In the genomic region with DNA sequence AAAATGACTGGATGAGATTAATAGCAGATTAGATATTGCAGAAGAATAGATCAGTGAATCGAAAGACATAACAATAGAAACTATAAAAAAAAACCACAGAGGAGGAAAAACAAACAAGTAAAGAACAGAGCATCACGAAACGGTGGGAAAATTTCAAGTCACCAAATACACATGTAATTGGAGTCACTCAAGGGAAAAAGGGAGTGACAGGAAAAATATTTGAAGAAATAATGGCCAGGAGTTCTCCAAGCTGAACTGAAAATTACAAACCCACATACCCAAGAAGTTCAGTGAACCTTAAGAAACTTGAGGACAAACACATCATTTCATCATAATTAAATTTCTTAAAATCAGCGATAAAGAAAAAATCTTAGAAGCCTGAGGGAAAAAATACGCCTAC, we compare ENCODE assay signal across 23 cellular contexts. TPM values are rescaled to one million over a fixed set of nuclear protein-coding genes. Genes with fewer than 3 reads are reported as not detected.
DNase-seq lines count a peak whose midpoint lies in the region; ATAC-seq and FAIRE-seq lines count a peak whose summit lies in the region.
"Had no signal": no experiment of that assay in that cellular context is flagged by ENCODE, and none has a peak within 500 bp of the region (broad histone marks: within the 10 kb centered on the region; RNA-seq: fewer than 3 reads in every experiment).

No MANE protein-coding gene starts in this region.

- no peak for DNase-seq in activated CD4-positive, alpha-beta T cell treated with anti-CD3 and anti-CD28 coated beads for 36 hours
- DNase-seq in activated CD4-positive, alpha-beta T cell treated with anti-CD3 and anti-CD28 coated beads, Interleukin-2, amount 50 U/mL, for 4 hours: no peak
- DNase-seq in Caki2 (ENCODE audit: low read depth) (peak; percentile 63), RCC 7860 (ENCODE audit: low spot score) (peak; percentile 51), left kidney (ENCODE audit: low read depth, low spot score) (peak; percentile 50), dermis blood vessel endothelial cell (no peak), mucosa of gallbladder (ENCODE audit: low spot score) (no peak)
- no peak for DNase-seq in natural killer cell treated with Interleukin-12 subunit alpha and Interleukin-12 subunit beta and Interleukin-15 and Interleukin-18, amount 100 ng/mL, for 72 hours (ENCODE audit: low spot score)
- DNase-seq: 8988T; ACHN; C1 segment of cervical spinal cord; CD4-positive, alpha-beta memory T cell; COR-L47; DMS153; EL; GDM1; GM23248; H7; HCEC 1CT had no signal

- H3K4me1 Mint-ChIP-seq in activated CD4-positive, alpha-beta T cell treated with anti-CD3 and anti-CD28 coated beads for 36 hours: peaks cover 56% of the 10 kb centered on the region
- H3K4me1 Mint-ChIP-seq in natural killer cell treated with Interleukin-12 subunit alpha and Interleukin-12 subunit beta and Interleukin-15 and Interleukin-18, amount 100 ng/mL, for 72 hours (ENCODE audit: low read depth in 2 of 2): peaks cover 8 to 14% of the 10 kb centered on the region in 2 donors

- intact Hi-C loops in activated CD4-positive, alpha-beta T cell treated with anti-CD3 and anti-CD28 coated beads for 36 hours (cut with DNase I, micrococcal nuclease): no loop called here

- no peak for ATAC-seq in activated CD4-positive, alpha-beta T cell treated with anti-CD3 and anti-CD28 coated beads for 36 hours
- no peak for ATAC-seq in natural killer cell treated with Interleukin-12 subunit alpha and Interleukin-12 subunit beta and Interleukin-15 and Interleukin-18, amount 100 ng/mL, for 72 hours
- ATAC-seq: A549, GM12878 had no signal

- peaks cover 5% of the 10 kb centered on the region for H3K27me3 Mint-ChIP-seq in activated CD4-positive, alpha-beta T cell treated with anti-CD3 and anti-CD28 coated beads for 36 hours
- H3K27me3 Mint-ChIP-seq in natural killer cell treated with Interleukin-12 subunit alpha and Interleukin-12 subunit beta and Interleukin-15 and Interleukin-18, amount 100 ng/mL, for 72 hours: peaks cover 32 to 34% of the 10 kb centered on the region in 2 donors

- in situ Hi-C loops in Caki2 (cut with HindIII; ENCODE audit: low pct_unique_long_range_greater_than_20kb, low sequenced_read_pairs): no loop called here

- CTCF ChIA-PET in activated CD4-positive, alpha-beta T cell treated with anti-CD3 and anti-CD28 coated beads for 36 hours (lab: Charles Lee): interaction anchor here (1.2 to 2.6 kb wide), 2 partner anchors 109 to 250 kb away, joined by 3 to 10 read pairs; no protein-coding TSS in a partner anchor

- H3K36me3 Mint-ChIP-seq in activated CD4-positive, alpha-beta T cell treated with anti-CD3 and anti-CD28 coated beads for 36 hours (ENCODE audit: low read depth): peaks cover 37% of the 10 kb centered on the region
- peaks cover 9% of the 10 kb centered on the region for H3K36me3 Mint-ChIP-seq in natural killer cell treated with Interleukin-12 subunit alpha and Interleukin-12 subunit beta and Interleukin-15 and Interleukin-18, amount 100 ng/mL, for 72 hours

- POLR2A ChIA-PET in activated CD4-positive, alpha-beta T cell treated with anti-CD3 and anti-CD28 coated beads for 36 hours (lab: Charles Lee): no interaction called here

- peak overlapping the region; percentile 75 for H3K27ac Mint-ChIP-seq in activated CD4-positive, alpha-beta T cell treated with anti-CD3 and anti-CD28 coated beads for 36 hours
- H3K27ac Mint-ChIP-seq in natural killer cell treated with Interleukin-12 subunit alpha and Interleukin-12 subunit beta and Interleukin-15 and Interleukin-18, amount 100 ng/mL, for 72 hours: no peak overlapping the region

- H3K9me3 Mint-ChIP-seq in activated CD4-positive, alpha-beta T cell treated with anti-CD3 and anti-CD28 coated beads for 36 hours (ENCODE audit: low read depth): peaks cover 15% of the 10 kb centered on the region
- peaks cover 2% of the 10 kb centered on the region for H3K9me3 Mint-ChIP-seq in natural killer cell treated with Interleukin-12 subunit alpha and Interleukin-12 subunit beta and Interleukin-15 and Interleukin-18, amount 100 ng/mL, for 72 hours

- peak; percentile 94 for FAIRE-seq in RCC 7860 (lab: Jason Lieb, UNC)
- FAIRE-seq: A549, GM12878, GM19239, H1 had no signal

- H3K4me3 Mint-ChIP-seq in activated CD4-positive, alpha-beta T cell treated with anti-CD3 and anti-CD28 coated beads for 36 hours: no peak overlapping the region
- H3K4me3 Mint-ChIP-seq in natural killer cell treated with Interleukin-12 subunit alpha and Interleukin-12 subunit beta and Interleukin-15 and Interleukin-18, amount 100 ng/mL, for 72 hours: no peak overlapping the region
- H3K4me3 Mint-ChIP-seq: CD4-positive, alpha-beta memory T cell had no signal

RNA-seq across cellular contexts. Expression of gene IL1R1, which starts 11.0 kb away (rescaled TPM):
- 10 to 100 TPM; 20.8 to 21.8 TPM for total RNA-seq in activated CD4-positive, alpha-beta T cell treated with anti-CD3 and anti-CD28 coated beads for 36 hours
- total RNA-seq in Caki2 (2014; rRNA removed; shearing (Covaris generic); ENCODE audit: low replicate concordance): 1.5 TPM in 1 of 2 replicates, not detected in the other
- under 1 TPM; 0.19 to 0.86 TPM for total RNA-seq in natural killer cell treated with Interleukin-12 subunit alpha and Interleukin-12 subunit beta and Interleukin-15 and Interleukin-18, amount 100 ng/mL, for 72 hours
- total RNA-seq in dermis blood vessel endothelial cell (24.2 and 24.7 TPM in 2 replicates), mucosa of gallbladder (51.9 TPM)

RNA-seq across cellular contexts. Expression of gene IL1RL2, which starts 55.3 kb away (rescaled TPM):
- 1 to 10 TPM; 1.5 to 1.7 TPM for total RNA-seq in activated CD4-positive, alpha-beta T cell treated with anti-CD3 and anti-CD28 coated beads for 36 hours
- not detected in 2 replicates for total RNA-seq in Caki2 (2014; rRNA removed; shearing (Covaris generic); ENCODE audit: low replicate concordance)
- total RNA-seq in natural killer cell treated with Interleukin-12 subunit alpha and Interleukin-12 subunit beta and Interleukin-15 and Interleukin-18, amount 100 ng/mL, for 72 hours: under 1 TPM in 1 of 2 donors, not detected in 1; 0.19 TPM
- total RNA-seq in dermis blood vessel endothelial cell (0.09 and 0.34 TPM in 2 replicates), mucosa of gallbladder (2.3 TPM)
- total RNA-seq: GM12878, H1, H7 had no signal

Comparison
In these comparisons a context has a peak if more than half of its experiments do, and no peak if none do; other contexts are left out.
1. DNase-seq: peak in Caki2 (single experiment), RCC 7860 (single experiment) and left kidney (single experiment); none in activated CD4-positive, alpha-beta T cell treated with anti-CD3 and anti-CD28 coated beads for 36 hours (single experiment), activated CD4-positive, alpha-beta T cell treated with anti-CD3 and anti-CD28 coated beads, Interleukin-2, amount 50 U/mL, for 4 hours (0 of 2), natural killer cell treated with Interleukin-12 subunit alpha and Interleukin-12 subunit beta and Interleukin-15 and Interleukin-18, amount 100 ng/mL, for 72 hours (single experiment), dermis blood vessel endothelial cell (single experiment) and mucosa of gallbladder (single experiment).